In genomic region chrX:96713303-96713702, GRCh38 we compare ENCODE assay signal across 1 cellular context.
A peak's percentile ranks its signal among the peaks of the same experiment; 100 is the strongest.
TF ChIP-seq lines count a peak whose summit lies in the region.

No MANE protein-coding gene starts in this region.

TF ChIP-seq in HepG2, 621 proteins besides CTCF, POLR2A, EP300 and RAD21 (continued from another document):
- TF ChIP-seq, protein P1, sequence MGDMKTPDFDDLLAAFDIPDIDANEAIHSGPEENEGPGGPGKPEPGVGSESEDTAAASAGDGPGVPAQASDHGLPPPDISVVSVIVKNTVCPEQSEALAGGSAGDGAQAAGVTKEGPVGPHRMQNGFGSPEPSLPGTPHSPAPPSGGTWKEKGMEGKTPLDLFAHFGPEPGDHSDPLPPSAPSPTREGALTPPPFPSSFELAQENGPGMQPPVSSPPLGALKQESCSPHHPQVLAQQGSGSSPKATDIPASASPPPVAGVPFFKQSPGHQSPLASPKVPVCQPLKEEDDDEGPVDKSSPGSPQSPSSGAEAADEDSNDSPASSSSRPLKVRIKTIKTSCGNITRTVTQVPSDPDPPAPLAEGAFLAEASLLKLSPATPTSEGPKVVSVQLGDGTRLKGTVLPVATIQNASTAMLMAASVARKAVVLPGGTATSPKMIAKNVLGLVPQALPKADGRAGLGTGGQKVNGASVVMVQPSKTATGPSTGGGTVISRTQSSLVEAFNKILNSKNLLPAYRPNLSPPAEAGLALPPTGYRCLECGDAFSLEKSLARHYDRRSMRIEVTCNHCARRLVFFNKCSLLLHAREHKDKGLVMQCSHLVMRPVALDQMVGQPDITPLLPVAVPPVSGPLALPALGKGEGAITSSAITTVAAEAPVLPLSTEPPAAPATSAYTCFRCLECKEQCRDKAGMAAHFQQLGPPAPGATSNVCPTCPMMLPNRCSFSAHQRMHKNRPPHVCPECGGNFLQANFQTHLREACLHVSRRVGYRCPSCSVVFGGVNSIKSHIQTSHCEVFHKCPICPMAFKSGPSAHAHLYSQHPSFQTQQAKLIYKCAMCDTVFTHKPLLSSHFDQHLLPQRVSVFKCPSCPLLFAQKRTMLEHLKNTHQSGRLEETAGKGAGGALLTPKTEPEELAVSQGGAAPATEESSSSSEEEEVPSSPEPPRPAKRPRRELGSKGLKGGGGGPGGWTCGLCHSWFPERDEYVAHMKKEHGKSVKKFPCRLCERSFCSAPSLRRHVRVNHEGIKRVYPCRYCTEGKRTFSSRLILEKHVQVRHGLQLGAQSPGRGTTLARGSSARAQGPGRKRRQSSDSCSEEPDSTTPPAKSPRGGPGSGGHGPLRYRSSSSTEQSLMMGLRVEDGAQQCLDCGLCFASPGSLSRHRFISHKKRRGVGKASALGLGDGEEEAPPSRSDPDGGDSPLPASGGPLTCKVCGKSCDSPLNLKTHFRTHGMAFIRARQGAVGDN (CRISPR knock-in tag; IDR thresholded peaks at IDR 0.05), result no peak
- TF ChIP-seq ZNF333 (CRISPR knock-in tag; IDR thresholded peaks at IDR 0.05; ENCODE audit: borderline replicate concordance) (no peak), ERF (CRISPR knock-in tag; IDR thresholded peaks at IDR 0.05) (no peak), HOXA7 (CRISPR knock-in tag; IDR thresholded peaks at IDR 0.05) (no peak), SALL1 (CRISPR knock-in tag; IDR thresholded peaks at IDR 0.05) (peak; percentile 49; the same call in 1 of the 2 replicates), BCL6 (CRISPR knock-in tag; IDR thresholded peaks at IDR 0.05) (peak; percentile 89), AGO1 (IDR thresholded peaks at IDR 0.05; ENCODE audit: low read depth, low read length, poor library complexity, severe bottlenecking) (no peak), ZSCAN9 (CRISPR knock-in tag; IDR thresholded peaks at IDR 0.05; ENCODE audit: borderline replicate concordance) (no peak), MTA1 (CRISPR knock-in tag; IDR thresholded peaks at IDR 0.05; ENCODE audit: borderline replicate concordance) (no peak), TEF (CRISPR knock-in tag; IDR thresholded peaks at IDR 0.05) (no peak), SP4 (CRISPR knock-in tag; IDR thresholded peaks at IDR 0.05) (no peak), ZNF34 (CRISPR knock-in tag; IDR thresholded peaks at IDR 0.05; ENCODE audit: borderline replicate concordance) (no peak), FOSL2 (CRISPR knock-in tag; IDR thresholded peaks at IDR 0.05) (no peak), SCMH1 (CRISPR knock-in tag; IDR thresholded peaks at IDR 0.05; ENCODE audit: borderline replicate concordance) (no peak), ZNF850 (CRISPR knock-in tag; conservative IDR thresholded peaks at IDR 0.05) (no peak), ZNF75D (CRISPR knock-in tag; IDR thresholded peaks at IDR 0.05; ENCODE audit: borderline replicate concordance) (no peak), PRMT3 (CRISPR knock-in tag; IDR thresholded peaks at IDR 0.05; ENCODE audit: borderline replicate concordance, low read depth) (no peak), TEAD3 (CRISPR knock-in tag; optimal IDR thresholded peaks at IDR 0.05; ENCODE audit: borderline replicate concordance) (peak; percentile 16), IRF2 (CRISPR knock-in tag; IDR thresholded peaks at IDR 0.05) (0 out of 2 replicates have a peak, but pooled peaks have one; percentile 41), ZNF3 (CRISPR knock-in tag; IDR thresholded peaks at IDR 0.05) (peak; percentile 81)
